Comparison of ENCODE assay signal across 16 cellular contexts in genomic region chr10:48939790-48940325, GRCh38. TPM values are rescaled to one million over a fixed set of nuclear protein-coding genes. Genes with fewer than 3 reads are reported as not detected.
DNase-seq lines count a peak whose midpoint lies in the region; ATAC-seq and TF ChIP-seq lines count a peak whose summit lies in the region.
"Had no signal": no experiment of that assay in that cellular context is flagged by ENCODE, and none has a peak within 500 bp of the region (broad histone marks: within the 10 kb centered on the region; RNA-seq: fewer than 3 reads in every experiment).

LRRC18 (minus strand) TSS chr10:48939840; CDS start chr10:48914155, 25,685 bp downstream.

- peak; percentile 27 for DNase-seq in CD14-positive monocyte (ENCODE audit: low spot score)
- DNase-seq in IMR-90: no peak
- no peak for DNase-seq in memory B cell (ENCODE audit: low spot score in 2 of 2)
- no peak for DNase-seq in stimulated activated naive B cell treated with anti-CD40 and anti-IgM and Interleukin-4, amounts not matched to agents 10 μg/mL and 1 μg/mL and 100 μg/mL, for 72 hours
- DNase-seq in NCI-H524 treated with DMSO at 0.1 percent for 48 hours (lab: John Stamatoyannopoulos, UW): no peak
- DNase-seq in HEK293T (ENCODE audit: extremely low spot score): no peak
- DNase-seq in SK-N-SH: no peak
- DNase-seq: CD4-positive, CD25-positive, alpha-beta regulatory T cell; H7 had no signal

- no peak within 1 kb of the TSS for H2BK120ac ChIP-seq in IMR-90 (ENCODE audit: low read depth, low read length)

- H4K8ac ChIP-seq in IMR-90 (ENCODE audit: low read depth in 2 of 2, low read length in 2 of 2): no peak within 1 kb of the TSS

- no peak within 1 kb of the TSS for H3K18ac ChIP-seq in IMR-90 (ENCODE audit: low read depth, low read length)

- no peak for TF ChIP-seq RAD21 in IMR-90 (IDR thresholded peaks at IDR 0.05; ENCODE audit: low read length)
- no peak for TF ChIP-seq RAD21 in SK-N-SH (IDR thresholded peaks at IDR 0.05; ENCODE audit: low read length)

- peak within 1 kb of the TSS in 2 of 7 donors; percentile 17 to 24 for H3K27ac Mint-ChIP-seq in CD14-positive monocyte
- H3K27ac Mint-ChIP-seq in memory B cell: peak within 1 kb of the TSS; percentile 9
- peak within 1 kb of the TSS; percentile 59 for H3K27ac Mint-ChIP-seq in stimulated activated naive B cell treated with anti-CD40 and anti-IgM and Interleukin-4, amounts not matched to agents 10 μg/mL and 1 μg/mL and 100 μg/mL, for 72 hours
- H3K27ac Mint-ChIP-seq: CD4-positive, CD25-positive, alpha-beta regulatory T cell had no signal

- no peaks in the 10 kb centered on the region for H3K9me3 ChIP-seq in IMR-90 (ENCODE audit: control insufficient read depth, insufficient read depth, low read length)
- no peaks in the 10 kb centered on the region for H3K9me3 ChIP-seq in SK-N-SH
- H3K9me3 ChIP-seq: A549 had no signal

- H3K4ac ChIP-seq in IMR-90 (ENCODE audit: low read depth, low read length): no peak within 1 kb of the TSS

- no TSS peak for BruUV-seq in IMR-90 (replicated peaks; lab: Mats Ljungman, UMichigan)

- POLR2A ChIA-PET in IMR-90 (lab: Charles Lee; ENCODE audit: unreplicated experiment): no interaction called here
- POLR2A ChIA-PET in HEK293T (lab: Yijun Ruan, JAX): no interaction called here
- POLR2A ChIA-PET in SK-N-SH (lab: Yijun Ruan, JAX): no interaction called here

- H3K56ac ChIP-seq in IMR-90 (ENCODE audit: extremely low read depth, insufficient read depth, low read length): no peak within 1 kb of the TSS

- no peaks in the 10 kb centered on the region for H3F3A ChIP-seq in SK-N-SH (replicated peaks; ENCODE audit: insufficient read depth)

- no peaks in the 10 kb centered on the region for H3K9me2 ChIP-seq in SK-N-SH

- TF ChIP-seq POLR2A in IMR-90 (IDR thresholded peaks at IDR 0.05; ENCODE audit: low read depth, low read length): no peak

- H3K27me3 Mint-ChIP-seq in CD14-positive monocyte (ENCODE audit: low read depth in 3 of 3) (no peaks in the 10 kb centered on the region), memory B cell (no peaks in the 10 kb centered on the region)
- no peaks in the 10 kb centered on the region for H3K27me3 Mint-ChIP-seq in stimulated activated naive B cell treated with anti-CD40 and anti-IgM and Interleukin-4, amounts not matched to agents 10 μg/mL and 1 μg/mL and 100 μg/mL, for 72 hours
- H3K27me3 Mint-ChIP-seq: CD4-positive, CD25-positive, alpha-beta regulatory T cell had no signal

- no peak within 1 kb of the TSS for H3K23ac ChIP-seq in IMR-90 (ENCODE audit: low read depth, low read length)

- H2AFZ ChIP-seq in IMR-90 (replicated peaks; ENCODE audit: low read length, poor library complexity) (no peak within 1 kb of the TSS), SK-N-SH (ENCODE audit: low read depth) (no peak within 1 kb of the TSS)
- H2AFZ ChIP-seq: GM23338 had no signal

- peaks cover 48 to 55% of the 10 kb centered on the region in 2 donors for H3K36me3 Mint-ChIP-seq in CD14-positive monocyte
- H3K36me3 Mint-ChIP-seq in memory B cell: peaks cover 22% of the 10 kb centered on the region
- H3K36me3 Mint-ChIP-seq in stimulated activated naive B cell treated with anti-CD40 and anti-IgM and Interleukin-4, amounts not matched to agents 10 μg/mL and 1 μg/mL and 100 μg/mL, for 72 hours: peaks cover 41 to 69% of the 10 kb centered on the region in 2 donors
- H3K36me3 Mint-ChIP-seq: CD4-positive, CD25-positive, alpha-beta regulatory T cell had no signal

- no peak within 1 kb of the TSS for H3K14ac ChIP-seq in IMR-90 (replicated peaks; ENCODE audit: low read depth, low read length)

- intact Hi-C loops in CD14-positive monocyte (cut with micrococcal nuclease): no loop called here
- intact Hi-C loops in IMR-90 (cut with micrococcal nuclease): no loop called here

- H3K36me3 ChIP-seq in IMR-90 (ENCODE audit: control insufficient read depth, insufficient read depth, low read length) (no peaks in the 10 kb centered on the region), SK-N-SH (replicated peaks in 1 of 2; ENCODE audit: control insufficient read depth in 1 of 2, insufficient read depth in 2 of 2, low read length in 1 of 2) (no peaks in the 10 kb centered on the region)

- ATAC-seq in IMR-90 (ENCODE audit: low read depth): no peak
- no peak for ATAC-seq in memory B cell (ENCODE audit: low read depth)
- no peak for ATAC-seq in stimulated activated naive B cell treated with anti-CD40 and anti-IgM and Interleukin-4, amounts not matched to agents 10 μg/mL and 1 μg/mL and 100 μg/mL, for 72 hours (replicated peaks)
- no peak for ATAC-seq in GM21619 (IDR thresholded peaks at IDR 0.05; ENCODE audit: unreplicated experiment)
- ATAC-seq: A549, GM23338 had no signal

- H3K27ac ChIP-seq in IMR-90 (ENCODE audit: insufficient read depth, low read length) (no peak within 1 kb of the TSS), SK-N-SH (ENCODE audit: low read depth in 2 of 2, low read length in 1 of 2) (no peak within 1 kb of the TSS)
- H3K27ac ChIP-seq: A549 had no signal

- H3K4me3 Mint-ChIP-seq in CD14-positive monocyte: no peak within 1 kb of the TSS
- no peak within 1 kb of the TSS for H3K4me3 Mint-ChIP-seq in memory B cell
- no peak within 1 kb of the TSS for H3K4me3 Mint-ChIP-seq in stimulated activated naive B cell treated with anti-CD40 and anti-IgM and Interleukin-4, amounts not matched to agents 10 μg/mL and 1 μg/mL and 100 μg/mL, for 72 hours
- H3K4me3 Mint-ChIP-seq: CD4-positive, CD25-positive, alpha-beta regulatory T cell; GM23338 had no signal

- H3K27me3 ChIP-seq in IMR-90 (ENCODE audit: control insufficient read depth, insufficient read depth, low read length) (peaks cover 23% of the 10 kb centered on the region), SK-N-SH (ENCODE audit: insufficient read depth) (no peaks in the 10 kb centered on the region)

- H2BK5ac ChIP-seq in IMR-90 (ENCODE audit: low read depth, low read length, poor library complexity, severe bottlenecking): no peak within 1 kb of the TSS

- TF ChIP-seq CTCF in CD14-positive monocyte (IDR thresholded peaks at IDR 0.05): no peak
- no peak for TF ChIP-seq CTCF in IMR-90 (conservative IDR thresholded peaks at IDR 0.05; ENCODE audit: low read depth, low read length)
- no peak for TF ChIP-seq CTCF in SK-N-SH (IDR thresholded peaks at IDR 0.05)

- peak within 1 kb of the TSS; percentile 19 for H2AK9ac ChIP-seq in IMR-90 (replicated peaks; ENCODE audit: low read depth, low read length, poor library complexity)

- H3K9ac ChIP-seq in IMR-90 (ENCODE audit: low read depth, low read length) (no peak within 1 kb of the TSS), SK-N-SH (no peak within 1 kb of the TSS)

- H4K91ac ChIP-seq in IMR-90 (ENCODE audit: insufficient read depth, low read depth, low read length): no peak within 1 kb of the TSS

- H2BK15ac ChIP-seq in IMR-90 (ENCODE audit: low read depth, low read length): no peak within 1 kb of the TSS

- H3K4me1 ChIP-seq in IMR-90 (ENCODE audit: control insufficient read depth, insufficient read depth, low read length) (no peaks in the 10 kb centered on the region), SK-N-SH (ENCODE audit: control insufficient read depth in 1 of 2, insufficient read depth in 2 of 2, low read depth in 1 of 2, low read length in 1 of 2) (peaks cover 0 to 6% of the 10 kb centered on the region in 2 experiments; a peak in 1 of 4 replicates)
- H3K4me1 ChIP-seq: A549 had no signal

- dilution Hi-C loops in IMR-90 (cut with HindIII; ENCODE audit: low sequenced_read_pairs, unreplicated experiment): no loop called here

- no peak within 1 kb of the TSS for H2BK20ac ChIP-seq in IMR-90 (ENCODE audit: low read depth, low read length)

- no peaks in the 10 kb centered on the region for H3K9me1 ChIP-seq in IMR-90 (ENCODE audit: insufficient read depth, low read length)

- no peaks in the 10 kb centered on the region for H4K20me1 ChIP-seq in IMR-90 (ENCODE audit: insufficient read depth, low read length)
- no peaks in the 10 kb centered on the region for H4K20me1 ChIP-seq in SK-N-SH (ENCODE audit: insufficient read depth)

- H3K9me3 Mint-ChIP-seq in CD14-positive monocyte (no peaks in the 10 kb centered on the region), memory B cell (no peaks in the 10 kb centered on the region)
- H3K9me3 Mint-ChIP-seq in stimulated activated naive B cell treated with anti-CD40 and anti-IgM and Interleukin-4, amounts not matched to agents 10 μg/mL and 1 μg/mL and 100 μg/mL, for 72 hours: no peaks in the 10 kb centered on the region
- H3K9me3 Mint-ChIP-seq: GM23338 had no signal

- in situ Hi-C loops in IMR-90 (cut with MboI; ENCODE audit: low sequenced_read_pairs): no loop called here

- CTCF ChIA-PET in IMR-90 (lab: Yijun Ruan, JAX) (interaction anchor here (1.2 kb wide), 1 partner anchor 9 kb away, joined by 3 read pairs; no protein-coding TSS in a partner anchor), HEK293T (lab: Yijun Ruan, JAX) (no interaction called here), SK-N-SH (lab: Yijun Ruan, JAX) (interaction anchor here (2.6 kb wide), 1 partner anchor 284 kb away, joined by 10 read pairs; no protein-coding TSS in a partner anchor)

- H3K4me3 ChIP-seq in IMR-90 (ENCODE audit: insufficient read depth, low read depth, low read length) (no peak within 1 kb of the TSS), SK-N-SH (ENCODE audit: low read depth in 2 of 2, low read length in 1 of 2) (no peak within 1 kb of the TSS)
- H3K4me3 ChIP-seq: A549, GM23338 had no signal

- H3K79me2 ChIP-seq in SK-N-SH (ENCODE audit: insufficient read depth): no peaks in the 10 kb centered on the region

- H3K4me2 ChIP-seq in IMR-90 (ENCODE audit: low read depth, low read length) (no peak within 1 kb of the TSS), SK-N-SH (no peak within 1 kb of the TSS)
- H3K4me2 ChIP-seq: A549, GM23338 had no signal

- H3K79me1 ChIP-seq in IMR-90 (ENCODE audit: low read depth in 1 of 2, low read length in 2 of 2): no peaks in the 10 kb centered on the region

- H4K5ac ChIP-seq in IMR-90 (ENCODE audit: low read depth, low read length): no peak within 1 kb of the TSS

- no peak within 1 kb of the TSS for H2AK5ac ChIP-seq in IMR-90 (ENCODE audit: low read depth, low read length)

- no peak for TF ChIP-seq EP300 in SK-N-SH (IDR thresholded peaks at IDR 0.05; ENCODE audit: borderline replicate concordance in 1 of 2, low read depth in 1 of 2, low read length in 1 of 2)

- no CpG with 5 or more reads among the region's 2 CpGs for WGBS in IMR-90 (ENCODE audit: extremely low coverage in 2 of 2, insufficient read length in 1 of 2), 2 experiments
- 20% methylated on average over 1 of the region's 2 CpGs for WGBS in SK-N-SH (ENCODE audit: low lambda C conversion rate)

- H3K4me1 Mint-ChIP-seq in CD14-positive monocyte (no peaks in the 10 kb centered on the region), memory B cell (peaks cover 3% of the 10 kb centered on the region)
- H3K4me1 Mint-ChIP-seq in stimulated activated naive B cell treated with anti-CD40 and anti-IgM and Interleukin-4, amounts not matched to agents 10 μg/mL and 1 μg/mL and 100 μg/mL, for 72 hours: peaks cover 2 to 5% of the 10 kb centered on the region in 2 donors
- H3K4me1 Mint-ChIP-seq: CD4-positive, CD25-positive, alpha-beta regulatory T cell had no signal

RNA-seq across cellular contexts. Expression of gene LRRC18, which starts in this region (rescaled TPM):
- not detected for polyA plus RNA-seq in CD14-positive monocyte
- not detected in 2 replicates for total RNA-seq in IMR-90 (2012; rRNA removed)
- polyA plus RNA-seq in IMR-90 (2012; rRNA removed): not detected in 2 replicates
- not detected in 2 replicates for polyA plus RNA-seq in IMR-90 (2012; cell fraction: cytosol; rRNA removed)
- not detected in 2 replicates for polyA plus RNA-seq in IMR-90 (2012; cell fraction: nucleus; rRNA removed; ENCODE audit: low replicate concordance)
- polyA plus RNA-seq in SK-N-SH (2012; rRNA removed): not detected in 2 replicates
- polyA plus RNA-seq in SK-N-SH (2012; cell fraction: cytosol; rRNA removed): not detected in 2 replicates
- not detected in 2 replicates for polyA plus RNA-seq in SK-N-SH (2012; cell fraction: nucleus; rRNA removed)
- total RNA-seq: CD4-positive, CD25-positive, alpha-beta regulatory T cell; Daoy; GM23338; H7; HT-29 had no signal
- polyA plus RNA-seq: A549; AG04450; BJ; CD4-positive, CD25-positive, alpha-beta regulatory T cell; GM23338 had no signal

Comparison
In these comparisons a context has a peak if more than half of its experiments do, and no peak if none do; other contexts are left out.
1. Peak in DNase-seq in CD14-positive monocyte; RNA of the gene not detected or under 1 TPM.